Comparison of ENCODE assay signal across 13 cellular contexts in the genomic region with DNA sequence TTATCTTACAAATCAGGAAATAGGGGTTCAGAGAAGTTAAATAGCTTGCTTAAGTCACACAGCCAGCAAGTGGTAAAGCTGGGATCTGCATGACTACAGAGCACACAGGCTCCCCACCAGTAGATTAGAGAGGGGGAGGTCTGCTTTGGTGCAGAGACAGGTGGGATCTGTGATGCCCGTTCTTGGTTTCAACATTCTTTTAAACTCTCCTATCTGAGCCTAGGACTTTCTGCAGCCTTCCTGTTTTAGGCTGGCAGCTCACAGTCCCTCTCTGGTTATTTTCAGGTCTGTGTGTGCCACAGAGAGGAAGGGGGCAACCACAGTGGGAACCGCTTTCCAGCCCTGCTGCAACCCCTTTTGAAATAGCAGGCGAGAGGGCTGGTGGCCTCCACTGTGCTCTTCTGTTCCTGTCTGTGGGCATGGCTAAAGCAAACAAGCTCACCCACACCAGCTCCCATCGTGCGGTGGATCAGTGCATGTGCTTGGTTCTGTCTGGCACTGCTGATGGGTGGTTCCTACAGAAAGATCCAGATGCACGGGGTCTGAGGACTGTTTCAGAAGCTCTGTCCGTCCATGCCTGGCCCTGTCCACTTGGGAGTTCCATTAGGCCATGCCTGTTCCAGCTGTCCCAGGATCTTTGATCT. TPM values are rescaled to one million over a fixed set of nuclear protein-coding genes. Genes with fewer than 3 reads are reported as not detected.
DNase-seq lines count a peak whose midpoint lies in the region; ATAC-seq and TF ChIP-seq lines count a peak whose summit lies in the region.
"Had no signal": no experiment of that assay in that cellular context is flagged by ENCODE, and none has a peak within 500 bp of the region (broad histone marks: within the 10 kb centered on the region; RNA-seq: fewer than 3 reads in every experiment).

No MANE protein-coding gene starts in this region.

- DNase-seq in GM10266 (ENCODE audit: extremely low spot score): peak; percentile 4
- DNase-seq in NOMO-1 treated with DMSO at 0.1 percent for 48 hours (lab: John Stamatoyannopoulos, UW; ENCODE audit: unreplicated experiment): peak; percentile 68
- no peak for DNase-seq in activated T-helper 1 cell treated with anti-CD3 and anti-CD28 coated beads, Interleukin-12 subunit alpha, Interleukin-12 subunit beta, Interleukin-2, Interleukin-4 antibody, amounts not matched to agents 30 ng/mL and 10 ng/mL and 1 ng/mL, durations not matched to agents 14 hours and 24 hours and 36 hours (ENCODE audit: low spot score)
- DNase-seq in sigmoid colon: peak; percentile 59
- no peak for DNase-seq in Ammon's horn (ENCODE audit: low spot score)
- DNase-seq in NCI-H2171 (lab: John Stamatoyannopoulos, UW): no peak
- DNase-seq: amniotic stem cell, Karpas-422, mesendoderm, NCI-H774, T-helper 9 cell had no signal

- H3K4me3 ChIP-seq in sigmoid colon: no peak overlapping the region
- H3K4me3 ChIP-seq: hepatocyte had no signal

- H3K9me3 ChIP-seq in sigmoid colon: no peaks in the 10 kb centered on the region

- 57 to 81% methylated on average over 7 of the region's 7 CpGs for WGBS in sigmoid colon, 2 donors

- no peaks in the 10 kb centered on the region for H3K9me3 Mint-ChIP-seq in activated T-helper 1 cell treated with anti-CD3 and anti-CD28 coated beads, Interleukin-12 subunit alpha, Interleukin-12 subunit beta, Interleukin-2, Interleukin-4 antibody, amounts not matched to agents 30 ng/mL and 10 ng/mL and 1 ng/mL, durations not matched to agents 14 hours and 24 hours and 36 hours

- TF ChIP-seq CTCF in GM10266 (IDR thresholded peaks at IDR 0.05; ENCODE audit: control insufficient read depth, insufficient read depth, low read depth, missing control alignments): no peak
- no peak for TF ChIP-seq CTCF in sigmoid colon (IDR thresholded peaks at IDR 0.05)

- peaks cover 2% of the 10 kb centered on the region for H3K27me3 Mint-ChIP-seq in activated T-helper 1 cell treated with anti-CD3 and anti-CD28 coated beads, Interleukin-12 subunit alpha, Interleukin-12 subunit beta, Interleukin-2, Interleukin-4 antibody, amounts not matched to agents 30 ng/mL and 10 ng/mL and 1 ng/mL, durations not matched to agents 14 hours and 24 hours and 36 hours (ENCODE audit: insufficient read depth)

- H3K4me1 Mint-ChIP-seq in activated T-helper 1 cell treated with anti-CD3 and anti-CD28 coated beads, Interleukin-12 subunit alpha, Interleukin-12 subunit beta, Interleukin-2, Interleukin-4 antibody, amounts not matched to agents 30 ng/mL and 10 ng/mL and 1 ng/mL, durations not matched to agents 14 hours and 24 hours and 36 hours (ENCODE audit: low read depth): peaks cover 57% of the 10 kb centered on the region

- H3K36me3 ChIP-seq in sigmoid colon: no peaks in the 10 kb centered on the region

- H3K27ac Mint-ChIP-seq in activated T-helper 1 cell treated with anti-CD3 and anti-CD28 coated beads, Interleukin-12 subunit alpha, Interleukin-12 subunit beta, Interleukin-2, Interleukin-4 antibody, amounts not matched to agents 30 ng/mL and 10 ng/mL and 1 ng/mL, durations not matched to agents 14 hours and 24 hours and 36 hours: peak overlapping the region; percentile 18

- no peak for ATAC-seq in GM18498 (IDR thresholded peaks at IDR 0.05; ENCODE audit: unreplicated experiment)

- H3K4me1 ChIP-seq in sigmoid colon: peaks cover 0 to 29% (median 27%) of the 10 kb centered on the region in 4 donors

- peak overlapping the region; percentile 5 for H3K4me3 Mint-ChIP-seq in activated T-helper 1 cell treated with anti-CD3 and anti-CD28 coated beads, Interleukin-12 subunit alpha, Interleukin-12 subunit beta, Interleukin-2, Interleukin-4 antibody, amounts not matched to agents 30 ng/mL and 10 ng/mL and 1 ng/mL, durations not matched to agents 14 hours and 24 hours and 36 hours

- no peak overlapping the region for H3K27ac ChIP-seq in sigmoid colon

- TF ChIP-seq EP300 in sigmoid colon (IDR thresholded peaks at IDR 0.05): no peak

- H3K36me3 Mint-ChIP-seq in activated T-helper 1 cell treated with anti-CD3 and anti-CD28 coated beads, Interleukin-12 subunit alpha, Interleukin-12 subunit beta, Interleukin-2, Interleukin-4 antibody, amounts not matched to agents 30 ng/mL and 10 ng/mL and 1 ng/mL, durations not matched to agents 14 hours and 24 hours and 36 hours (ENCODE audit: low read depth): no peaks in the 10 kb centered on the region

- no peak for TF ChIP-seq POLR2A in sigmoid colon (IDR thresholded peaks at IDR 0.05)

- no peaks in the 10 kb centered on the region for H3K27me3 ChIP-seq in sigmoid colon
- H3K27me3 ChIP-seq: hepatocyte had no signal

- intact Hi-C loops in activated T-helper 1 cell treated with anti-CD3 and anti-CD28 coated beads, Interleukin-12 subunit alpha, Interleukin-12 subunit beta, Interleukin-2, Interleukin-4 antibody, amounts not matched to agents 30 ng/mL and 10 ng/mL and 1 ng/mL, durations not matched to agents 14 hours and 24 hours and 36 hours (cut with micrococcal nuclease): no loop called here
- intact Hi-C loops in sigmoid colon (cut with DNase I): loop anchor here (5.0 kb wide), 1 partner anchor 71 kb away; no protein-coding TSS in a partner anchor

RNA-seq across cellular contexts. Expression of gene IL6R, which starts 1.7 kb away (rescaled TPM):
- 4.9 and 5.0 TPM in 2 replicates for total RNA-seq in activated T-helper 1 cell treated with anti-CD3 and anti-CD28 coated beads, Interleukin-12 subunit alpha, Interleukin-12 subunit beta, Interleukin-2, Interleukin-4 antibody, amounts not matched to agents 30 ng/mL and 10 ng/mL and 1 ng/mL, durations not matched to agents 14 hours and 24 hours and 36 hours
- 10 to 100 TPM; 22.9 to 40.2 (median 36.6) TPM for total RNA-seq in sigmoid colon
- 10 to 100 TPM in 1 of 3 donors, 1 to 10 TPM in 2; 3.0 to 18.4 (median 7.6) TPM for polyA plus RNA-seq in sigmoid colon

Comparison
In these comparisons a context has a peak if more than half of its experiments do, and no peak if none do; other contexts are left out.
1. DNase-seq: peak in GM10266 (single experiment), NOMO-1 treated with DMSO at 0.1 percent for 48 hours (single experiment) and sigmoid colon (single experiment); none in activated T-helper 1 cell treated with anti-CD3 and anti-CD28 coated beads, Interleukin-12 subunit alpha, Interleukin-12 subunit beta, Interleukin-2, Interleukin-4 antibody, amounts not matched to agents 30 ng/mL and 10 ng/mL and 1 ng/mL, durations not matched to agents 14 hours and 24 hours and 36 hours (single experiment), Ammon's horn (single experiment) and NCI-H2171 (single experiment).